Comparison of ENCODE assay signal across 21 cellular contexts in the genomic region with DNA sequence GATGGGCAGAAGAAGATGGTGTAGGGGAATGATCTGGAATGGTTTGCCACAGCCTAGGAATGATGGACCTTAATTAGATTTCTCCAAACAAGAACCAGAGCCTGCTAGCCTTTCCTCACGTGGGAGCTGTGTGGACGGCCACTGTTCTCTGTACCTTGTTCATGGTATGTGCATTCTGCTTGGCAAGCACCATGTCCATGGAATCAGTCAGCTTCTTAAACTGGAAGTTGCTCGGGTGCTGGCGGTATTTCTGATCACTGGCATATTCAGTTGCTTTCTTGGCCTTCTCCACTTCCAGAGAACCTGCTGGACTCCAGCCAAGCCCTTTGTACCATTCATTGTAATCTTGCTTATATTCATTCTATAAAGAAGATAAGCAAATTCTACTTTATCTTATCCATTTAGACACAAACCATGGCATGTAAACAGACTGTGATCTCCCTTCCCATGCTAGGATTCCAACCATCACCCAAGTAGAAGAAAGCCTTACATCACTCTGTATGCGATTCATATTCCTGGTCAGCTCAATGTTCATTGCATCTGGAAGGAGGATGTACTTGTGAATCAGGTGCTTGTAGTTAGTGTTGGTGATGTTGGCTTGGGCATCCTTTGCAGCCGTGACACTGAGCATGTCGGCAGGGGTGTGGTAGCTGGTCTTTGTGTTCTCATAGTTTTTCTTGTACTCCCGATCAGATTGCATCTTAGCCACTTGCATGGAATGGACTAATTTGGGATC.
"Had no signal": no experiment of that assay in that cellular context is flagged by ENCODE, and none has a peak within 500 bp of the region (broad histone marks: within the 10 kb centered on the region; RNA-seq: fewer than 3 reads in every experiment).

No MANE protein-coding gene starts in this region.

- H3K27me3 ChIP-seq: hepatocyte, neural progenitor cell, ovary, right lobe of liver, spleen, transverse colon had no signal

- H3K9me3 ChIP-seq: left ventricle myocardium inferior, lower lobe of right lung, ovary, right lobe of liver, spleen, thoracic aorta, transverse colon had no signal

- H3K4me1 ChIP-seq: foreskin keratinocyte, left ventricle myocardium inferior, lower lobe of right lung, neural progenitor cell, right lobe of liver, spleen, transverse colon had no signal

- H3K4me3 ChIP-seq: hepatocyte, left ventricle myocardium inferior, lower lobe of right lung, neural progenitor cell, ovary, right lobe of liver, spleen, thoracic aorta, transverse colon had no signal

- H3K27ac ChIP-seq: epithelial cell of prostate, foreskin keratinocyte, hepatocyte, left ventricle myocardium inferior, lower lobe of right lung, neural progenitor cell, ovary, right lobe of liver, spleen, thoracic aorta, transverse colon had no signal

- DNase-seq: cortex of kidney; effector memory CD4-positive, alpha-beta T cell; foreskin keratinocyte; head of caudate nucleus; kidney; left cardiac atrium; left ventricle myocardium inferior; lower lobe of right lung; nucleus accumbens; ovary; right lobe of liver; spleen; stimulated activated CD4-positive, alpha-beta T cell treated with anti-CD3 and anti-CD28 coated beads, Interleukin-15, amount 100 ng/mL, for 24 hours; stimulated activated CD4-positive, alpha-beta T cell treated with anti-CD3 and anti-CD28 coated beads, Interleukin-1b, Interleukin-23, amount 100 ng/mL, for 48 hours; stimulated activated CD4-positive, alpha-beta T cell treated with anti-CD3 and anti-CD28 coated beads, Interleukin-4, amount 100 ng/mL, for 24 hours; stimulated activated naive CD8-positive, alpha-beta T cell treated with anti-CD3 and anti-CD28 coated beads, Interleukin-15, amount 100 ng/mL, for 72 hours; transverse colon had no signal

- H3K36me3 ChIP-seq: left ventricle myocardium inferior, lower lobe of right lung, neural progenitor cell, ovary, right lobe of liver, spleen, thoracic aorta, transverse colon had no signal
